In genomic region chr10:125428054-125428453, GRCh38 we compare ENCODE assay signal across 17 cellular contexts.
DNase-seq lines count a peak whose midpoint lies in the region; ATAC-seq and TF ChIP-seq lines count a peak whose summit lies in the region.
"Had no signal": no experiment of that assay in that cellular context is flagged by ENCODE, and none has a peak within 500 bp of the region (broad histone marks: within the 10 kb centered on the region; RNA-seq: fewer than 3 reads in every experiment).

No MANE protein-coding gene starts in this region.

- H2AFZ ChIP-seq in trophoblast cell (ENCODE audit: insufficient read depth, low read length, poor library complexity), result no peak overlapping the region
- no peak overlapping the region for H2AFZ ChIP-seq in H9 (ENCODE audit: low read length)
- H2AFZ ChIP-seq: GM23248 had no signal

- TF ChIP-seq EP300 in esophagus muscularis mucosa (IDR thresholded peaks at IDR 0.05), result no peak

- H2AK5ac ChIP-seq in trophoblast cell (ENCODE audit: low read length), result no peak overlapping the region
- no peak overlapping the region for H2AK5ac ChIP-seq in H9 (ENCODE audit: insufficient read length, low read length)

- no peak overlapping the region for H2BK15ac ChIP-seq in H9 (ENCODE audit: low read depth, low read length)

- no peaks in the 10 kb centered on the region for H3K9me3 Mint-ChIP-seq in H9
- H3K9me3 Mint-ChIP-seq: CD8-positive, alpha-beta T cell had no signal

- peaks cover 13% of the 10 kb centered on the region for H3K27me3 Mint-ChIP-seq in H9 (ENCODE audit: low read depth)
- H3K27me3 Mint-ChIP-seq: CD4-positive, CD25-positive, alpha-beta regulatory T cell had no signal

- no peak for ATAC-seq in GM19328 (IDR thresholded peaks at IDR 0.05; ENCODE audit: unreplicated experiment)
- ATAC-seq: CD8-positive, alpha-beta T cell had no signal

- TF ChIP-seq POLR2A in esophagus muscularis mucosa (IDR thresholded peaks at IDR 0.05; ENCODE audit: low read depth), result no peak

- H3K36me3 ChIP-seq in HEK293 (ENCODE audit: control insufficient read depth in 2 of 2, insufficient read depth in 1 of 2, low read length in 2 of 2) (no peaks in the 10 kb centered on the region), esophagus muscularis mucosa (no peaks in the 10 kb centered on the region), trophoblast cell (ENCODE audit: control insufficient read depth in 1 of 2, insufficient read depth in 2 of 2, low read length in 2 of 2) (no peaks in the 10 kb centered on the region)
- H3K36me3 ChIP-seq: BLaER1, HAP-1 had no signal

- no peaks in the 10 kb centered on the region for H3K27me3 ChIP-seq in esophagus muscularis mucosa
- no peaks in the 10 kb centered on the region for H3K27me3 ChIP-seq in trophoblast cell (ENCODE audit: insufficient read depth, low read length)
- no peaks in the 10 kb centered on the region for H3K27me3 ChIP-seq in H9 (ENCODE audit: insufficient read depth, low read length)
- H3K27me3 ChIP-seq: BLaER1 had no signal

- H3K4me3 Mint-ChIP-seq in H9, result no peak overlapping the region
- H3K4me3 Mint-ChIP-seq: B cell; CD4-positive, CD25-positive, alpha-beta regulatory T cell; CD8-positive, alpha-beta T cell had no signal

- no peak overlapping the region for H3T11ph ChIP-seq in H9 (ENCODE audit: low read length)

- no peaks in the 10 kb centered on the region; a peak in 1 of 7 replicates for H3K36me3 Mint-ChIP-seq in H9 (ENCODE audit: insufficient read depth in 1 of 3, low read depth in 3 of 3)
- H3K36me3 Mint-ChIP-seq: CD4-positive, CD25-positive, alpha-beta regulatory T cell; CD8-positive, alpha-beta T cell had no signal

- WGBS in esophagus muscularis mucosa, result 85% methylated on average over 10 of the region's 10 CpGs
- no CpG with 5 or more reads among the region's 10 CpGs for WGBS in trophoblast cell (ENCODE audit: extremely low coverage, insufficient coverage, insufficient read length)
- WGBS in H9 (ENCODE audit: extremely low coverage, insufficient read length, low lambda C conversion rate), result no CpG with 5 or more reads among the region's 10 CpGs

- no peak overlapping the region for H2BK120ac ChIP-seq in trophoblast cell (ENCODE audit: insufficient read depth, low read length, poor library complexity)
- no peak overlapping the region for H2BK120ac ChIP-seq in H9 (ENCODE audit: low read depth, low read length, poor library complexity, severe bottlenecking)

- no peaks in the 10 kb centered on the region for H4K20me1 ChIP-seq in H9 (ENCODE audit: control insufficient read depth, insufficient read depth, insufficient read length)
- H4K20me1 ChIP-seq: BLaER1 had no signal

- H3K79me1 ChIP-seq in trophoblast cell (ENCODE audit: low read length), result no peaks in the 10 kb centered on the region
- no peaks in the 10 kb centered on the region for H3K79me1 ChIP-seq in H9 (ENCODE audit: insufficient read depth, low read depth, low read length, poor library complexity, severe bottlenecking)

- H4K8ac ChIP-seq in trophoblast cell (ENCODE audit: low read depth, low read length), result no peak overlapping the region
- H4K8ac ChIP-seq in H9 (replicated peaks; ENCODE audit: insufficient read length, low read depth, low read length), result no peak overlapping the region

- no peak overlapping the region for H3K14ac ChIP-seq in trophoblast cell (ENCODE audit: low read length)
- no peak overlapping the region for H3K14ac ChIP-seq in H9 (ENCODE audit: insufficient read depth, low read length)

- H3K23ac ChIP-seq in trophoblast cell (ENCODE audit: low read length) (no peak overlapping the region), H9 (ENCODE audit: insufficient read length, low read depth, low read length) (no peak overlapping the region)

- no peak overlapping the region for H3K56ac ChIP-seq in H9 (ENCODE audit: insufficient read length, low read depth, low read length)

- no peak overlapping the region; a peak in 2 of 7 replicates for H3K27ac Mint-ChIP-seq in H9
- H3K27ac Mint-ChIP-seq: B cell; CD4-positive, CD25-positive, alpha-beta regulatory T cell; CD8-positive, alpha-beta T cell had no signal

- H2BK20ac ChIP-seq in H9 (ENCODE audit: low read depth, low read length, poor library complexity, severe bottlenecking), result no peak overlapping the region

- CTCF ChIA-PET in HEK293 (lab: Yijun Ruan, JAX), result no interaction called here

- intact Hi-C loops in esophagus muscularis mucosa (cut with DNase I), result no loop called here

- no peaks in the 10 kb centered on the region for H3K23me2 ChIP-seq in H9 (ENCODE audit: insufficient read length, low read depth, low read length, poor library complexity, severe bottlenecking)

- H4K5ac ChIP-seq in H9 (ENCODE audit: insufficient read length, low read depth, low read length), result no peak overlapping the region

- H3K4me3 ChIP-seq in HEK293 (ENCODE audit: low read depth, low read length) (no peak overlapping the region), esophagus muscularis mucosa (no peak overlapping the region), trophoblast cell (ENCODE audit: low read depth, low read length) (peak overlapping the region; percentile 23)
- H3K4me3 ChIP-seq: BLaER1, GM23248, HAP-1 had no signal

- no peak overlapping the region for H2BK5ac ChIP-seq in trophoblast cell (ENCODE audit: low read depth, low read length, poor library complexity)
- H2BK5ac ChIP-seq in H9 (ENCODE audit: insufficient read length, low read length), result no peak overlapping the region

- H3K27ac ChIP-seq in HEK293 (ENCODE audit: extremely low read depth, low read depth, low read length) (no peak overlapping the region), esophagus muscularis mucosa (replicated peaks in 1 of 4) (no peak overlapping the region), trophoblast cell (ENCODE audit: low read depth, low read length) (no peak overlapping the region), H9 (ENCODE audit: insufficient read length, low read depth, low read length) (no peak overlapping the region)
- H3K27ac ChIP-seq: 22Rv1, BLaER1, C4-2B, GM23248 had no signal

- POLR2A ChIA-PET in HEK293 (lab: Yijun Ruan, JAX), result interaction anchor here (0.7 kb wide), 1 partner anchor 1320 kb away, joined by 3 read pairs; no protein-coding TSS in a partner anchor

- H3K18ac ChIP-seq in trophoblast cell (ENCODE audit: low read length) (no peak overlapping the region), H9 (ENCODE audit: insufficient read length, low read depth, low read length) (no peak overlapping the region)

- no peaks in the 10 kb centered on the region for H3K4me1 Mint-ChIP-seq in H9
- H3K4me1 Mint-ChIP-seq: B cell; CD4-positive, CD25-positive, alpha-beta regulatory T cell had no signal

- H2BK12ac ChIP-seq in trophoblast cell (ENCODE audit: low read length) (no peak overlapping the region), H9 (ENCODE audit: insufficient read length, low read depth, low read length) (no peak overlapping the region)

- peak; percentile 84 for DNase-seq in esophagus muscularis mucosa (ENCODE audit: extremely low spot score)
- DNase-seq in trophoblast cell, result no peak
- no peak for DNase-seq in H9
- no peak for DNase-seq in activated CD8-positive, alpha-beta memory T cell treated with anti-CD3 and anti-CD28 coated beads, Interleukin-2, amount 50 U/mL, for 48 hours
- DNase-seq: Caco-2; CD4-positive, CD25-positive, alpha-beta regulatory T cell; CD8-positive, alpha-beta T cell; DMS153; DND-41; GM23248 had no signal

- H3K79me2 ChIP-seq in trophoblast cell (ENCODE audit: control insufficient read depth, insufficient read depth, low read length, poor library complexity) (no peaks in the 10 kb centered on the region), H9 (ENCODE audit: insufficient read depth, low read length) (no peaks in the 10 kb centered on the region)

- H4K91ac ChIP-seq in trophoblast cell (ENCODE audit: low read depth, low read length) (no peak overlapping the region), H9 (ENCODE audit: insufficient read length, low read depth, low read length) (no peak overlapping the region)

- no peaks in the 10 kb centered on the region for H3K9me3 ChIP-seq in HEK293 (ENCODE audit: control insufficient read depth, insufficient read depth, low read depth, low read length)
- H3K9me3 ChIP-seq in esophagus muscularis mucosa, result peaks cover 0 to 6% (median 0%) of the 10 kb centered on the region in 4 donors
- H3K9me3 ChIP-seq in trophoblast cell (ENCODE audit: insufficient read depth, low read depth, low read length), result peaks cover 4% of the 10 kb centered on the region
- no peaks in the 10 kb centered on the region for H3K9me3 ChIP-seq in H9 (ENCODE audit: control insufficient read depth, low read depth, low read length)
- H3K9me3 ChIP-seq: BLaER1, Caco-2, HAP-1 had no signal

- H3K4ac ChIP-seq in trophoblast cell (ENCODE audit: low read depth, low read length) (no peak overlapping the region), H9 (ENCODE audit: low read depth, low read length) (no peak overlapping the region)

- H3K4me1 ChIP-seq in HEK293 (ENCODE audit: control insufficient read depth, insufficient read depth, low read length), result no peaks in the 10 kb centered on the region
- H3K4me1 ChIP-seq in esophagus muscularis mucosa, result no peaks in the 10 kb centered on the region
- H3K4me1 ChIP-seq in trophoblast cell (ENCODE audit: control insufficient read depth in 1 of 2, insufficient read depth in 2 of 2, low read length in 2 of 2), result no peaks in the 10 kb centered on the region
- no peaks in the 10 kb centered on the region for H3K4me1 ChIP-seq in H9 (ENCODE audit: insufficient read depth, low read length)
- H3K4me1 ChIP-seq: BLaER1, Caco-2, HAP-1 had no signal

- no peak overlapping the region for H4K12ac ChIP-seq in trophoblast cell (ENCODE audit: low read depth, low read length)

- no peak for TF ChIP-seq CTCF in HEK293 (tag by site-specific recombination; IDR thresholded peaks at IDR 0.05)
- TF ChIP-seq CTCF in esophagus muscularis mucosa (IDR thresholded peaks at IDR 0.05), result no peak
- TF ChIP-seq CTCF in H9 (conservative IDR thresholded peaks at IDR 0.05), result no peak

- H3K4me2 ChIP-seq in trophoblast cell (ENCODE audit: low read length) (no peak overlapping the region), H9 (ENCODE audit: insufficient read depth, insufficient read length, low read length) (no peak overlapping the region)
- H3K4me2 ChIP-seq: BLaER1 had no signal

- no peak overlapping the region for H3K9ac ChIP-seq in trophoblast cell (ENCODE audit: low read length)
- no peak overlapping the region for H3K9ac ChIP-seq in H9 (ENCODE audit: extremely low read depth, insufficient read length, low read length)
- H3K9ac ChIP-seq: BLaER1, GM23248 had no signal

TF ChIP-seq in HEK293, 187 proteins besides CTCF, POLR2A, EP300 and RAD21:
- TF ChIP-seq SCRT1 (tag by site-specific recombination; IDR thresholded peaks at IDR 0.05; ENCODE audit: borderline replicate concordance), result peak; percentile 73
- peak; percentile 77 for TF ChIP-seq SCRT2 (tag by site-specific recombination; IDR thresholded peaks at IDR 0.05)
- TF ChIP-seq ZNF248 (tag by site-specific recombination; IDR thresholded peaks at IDR 0.05), result no peak
